In genomic region chr4:41913509-41913908, GRCh38 we compare ENCODE assay signal across 1 cellular context.
TF ChIP-seq lines count a peak whose summit lies in the region.

No MANE protein-coding gene starts in this region.

TF ChIP-seq in SK-N-SH treated with all-trans-retinoic acid at 6 μM for 48 hours, 23 proteins besides CTCF, POLR2A, EP300 and RAD21 (continued from another document):
- TF ChIP-seq PATZ1 (CRISPR knock-in tag; IDR thresholded peaks at IDR 0.05; ENCODE audit: borderline replicate concordance) = no peak
- no peak for TF ChIP-seq RARB (CRISPR knock-in tag; IDR thresholded peaks at IDR 0.05)
- no peak for TF ChIP-seq TCF4 (CRISPR knock-in tag; IDR thresholded peaks at IDR 0.05; ENCODE audit: borderline replicate concordance)
- TF ChIP-seq ZC3H10 (CRISPR knock-in tag; IDR thresholded peaks at IDR 0.05) = no peak
- no peak for TF ChIP-seq CSRNP3 (CRISPR knock-in tag; IDR thresholded peaks at IDR 0.05)
- no peak for TF ChIP-seq ZFP30 (CRISPR knock-in tag; IDR thresholded peaks at IDR 0.05)
- TF ChIP-seq PPARA (CRISPR knock-in tag; IDR thresholded peaks at IDR 0.05; ENCODE audit: borderline replicate concordance) = no peak
- TF ChIP-seq, protein P1, sequence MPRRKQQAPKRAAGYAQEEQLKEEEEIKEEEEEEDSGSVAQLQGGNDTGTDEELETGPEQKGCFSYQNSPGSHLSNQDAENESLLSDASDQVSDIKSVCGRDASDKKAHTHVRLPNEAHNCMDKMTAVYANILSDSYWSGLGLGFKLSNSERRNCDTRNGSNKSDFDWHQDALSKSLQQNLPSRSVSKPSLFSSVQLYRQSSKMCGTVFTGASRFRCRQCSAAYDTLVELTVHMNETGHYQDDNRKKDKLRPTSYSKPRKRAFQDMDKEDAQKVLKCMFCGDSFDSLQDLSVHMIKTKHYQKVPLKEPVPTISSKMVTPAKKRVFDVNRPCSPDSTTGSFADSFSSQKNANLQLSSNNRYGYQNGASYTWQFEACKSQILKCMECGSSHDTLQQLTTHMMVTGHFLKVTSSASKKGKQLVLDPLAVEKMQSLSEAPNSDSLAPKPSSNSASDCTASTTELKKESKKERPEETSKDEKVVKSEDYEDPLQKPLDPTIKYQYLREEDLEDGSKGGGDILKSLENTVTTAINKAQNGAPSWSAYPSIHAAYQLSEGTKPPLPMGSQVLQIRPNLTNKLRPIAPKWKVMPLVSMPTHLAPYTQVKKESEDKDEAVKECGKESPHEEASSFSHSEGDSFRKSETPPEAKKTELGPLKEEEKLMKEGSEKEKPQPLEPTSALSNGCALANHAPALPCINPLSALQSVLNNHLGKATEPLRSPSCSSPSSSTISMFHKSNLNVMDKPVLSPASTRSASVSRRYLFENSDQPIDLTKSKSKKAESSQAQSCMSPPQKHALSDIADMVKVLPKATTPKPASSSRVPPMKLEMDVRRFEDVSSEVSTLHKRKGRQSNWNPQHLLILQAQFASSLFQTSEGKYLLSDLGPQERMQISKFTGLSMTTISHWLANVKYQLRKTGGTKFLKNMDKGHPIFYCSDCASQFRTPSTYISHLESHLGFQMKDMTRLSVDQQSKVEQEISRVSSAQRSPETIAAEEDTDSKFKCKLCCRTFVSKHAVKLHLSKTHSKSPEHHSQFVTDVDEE (CRISPR knock-in tag; IDR thresholded peaks at IDR 0.05) = no peak
